In genomic region chr5:171496431-171496830, GRCh38 we compare ENCODE assay signal across 22 cellular contexts.
"Had no signal": no experiment of that assay in that cellular context is flagged by ENCODE, and none has a peak within 500 bp of the region (broad histone marks: within the 10 kb centered on the region; RNA-seq: fewer than 3 reads in every experiment).

No MANE protein-coding gene starts in this region.

- H3K4me1 Mint-ChIP-seq: activated CD4-positive, alpha-beta T cell treated with anti-CD3 and anti-CD28 coated beads for 36 hours; activated CD8-positive, alpha-beta memory T cell treated with anti-CD3 and anti-CD28 coated beads, Interleukin-2, amount 10 ng/mL, durations not matched to agents 7 days and 5 days; activated naive CD4-positive, alpha-beta T cell treated with anti-CD3 and anti-CD28 coated beads, Interleukin-2, amount 50 U/mL, for 24 hours; immature natural killer cell; stimulated activated memory B cell treated with anti-CD40 and anti-IgM and Interleukin-4, amounts not matched to agents 10 μg/mL and 1 μg/mL and 100 μg/mL, for 72 hours; T-helper 17 cell had no signal

- H3K27me3 ChIP-seq: adrenal gland, esophagus muscularis mucosa, right lobe of liver, tibial nerve, uterus had no signal

- H3K4me3 Mint-ChIP-seq: activated CD4-positive, alpha-beta memory T cell treated with anti-CD3 and anti-CD28 coated beads for 36 hours; activated CD4-positive, alpha-beta T cell treated with anti-CD3 and anti-CD28 coated beads for 36 hours; activated CD8-positive, alpha-beta memory T cell treated with anti-CD3 and anti-CD28 coated beads, Interleukin-2, amount 10 ng/mL, durations not matched to agents 7 days and 5 days; activated naive CD4-positive, alpha-beta T cell treated with anti-CD3 and anti-CD28 coated beads, Interleukin-2, amount 50 U/mL, for 24 hours; activated T-cell treated with anti-CD3 and anti-CD28 coated beads, Interleukin-2, amount 50 U/mL, for 4 hours; immature natural killer cell; stimulated activated memory B cell treated with anti-CD40 and anti-IgM and Interleukin-4, amounts not matched to agents 10 μg/mL and 1 μg/mL and 100 μg/mL, for 72 hours; T-helper 17 cell had no signal

- FAIRE-seq: colon had no signal

- H3K36me3 ChIP-seq: adrenal gland, esophagus muscularis mucosa, neutrophil, right lobe of liver, tibial nerve, uterus had no signal

- H3K27ac Mint-ChIP-seq: activated CD4-positive, alpha-beta memory T cell treated with anti-CD3 and anti-CD28 coated beads for 36 hours; activated CD4-positive, alpha-beta T cell treated with anti-CD3 and anti-CD28 coated beads for 36 hours; activated CD8-positive, alpha-beta memory T cell treated with anti-CD3 and anti-CD28 coated beads, Interleukin-2, amount 10 ng/mL, durations not matched to agents 7 days and 5 days; activated naive CD4-positive, alpha-beta T cell treated with anti-CD3 and anti-CD28 coated beads, Interleukin-2, amount 50 U/mL, for 24 hours; immature natural killer cell; stimulated activated memory B cell treated with anti-CD40 and anti-IgM and Interleukin-4, amounts not matched to agents 10 μg/mL and 1 μg/mL and 100 μg/mL, for 72 hours; T-helper 17 cell had no signal

- H3K9me3 Mint-ChIP-seq: activated CD4-positive, alpha-beta memory T cell treated with anti-CD3 and anti-CD28 coated beads for 36 hours; activated naive CD4-positive, alpha-beta T cell treated with anti-CD3 and anti-CD28 coated beads, Interleukin-2, amount 50 U/mL, for 24 hours; activated T-cell treated with anti-CD3 and anti-CD28 coated beads, Interleukin-2, amount 50 U/mL, for 4 hours; stimulated activated memory B cell treated with anti-CD40 and anti-IgM and Interleukin-4, amounts not matched to agents 10 μg/mL and 1 μg/mL and 100 μg/mL, for 72 hours had no signal

- H3K4me3 ChIP-seq: adrenal gland, esophagus muscularis mucosa, lung, right lobe of liver, tibial nerve, uterus had no signal

- H3K27ac ChIP-seq: neutrophil, right lobe of liver had no signal

- DNase-seq: activated CD4-positive, alpha-beta memory T cell treated with anti-CD3 and anti-CD28 coated beads for 36 hours; activated CD4-positive, alpha-beta T cell treated with anti-CD3 and anti-CD28 coated beads for 36 hours; activated CD8-positive, alpha-beta memory T cell treated with anti-CD3 and anti-CD28 coated beads, Interleukin-2, amount 10 ng/mL, durations not matched to agents 7 days and 5 days; activated effector memory CD4-positive, alpha-beta T cell treated with Interleukin-2 at 50 U/mL for 16 hours; activated T-cell treated with anti-CD3 and anti-CD28 coated beads, Interleukin-2, amount 50 U/mL, for 4 hours; adrenal gland; caudate nucleus; effector CD4-positive, alpha-beta T cell; immature natural killer cell; midbrain; posterior cingulate gyrus; right lobe of liver; stimulated activated CD4-positive, alpha-beta T cell treated with anti-CD3 and anti-CD28 coated beads, Interleukin-1b, Interleukin-23, amount 100 ng/mL, for 48 hours; T-helper 17 cell; uterus had no signal

- H3K9me3 ChIP-seq: adrenal gland, esophagus muscularis mucosa, neutrophil, right lobe of liver, tibial nerve, uterus had no signal

- H3K4me1 ChIP-seq: right lobe of liver had no signal

- H3K27me3 Mint-ChIP-seq: activated CD8-positive, alpha-beta memory T cell treated with anti-CD3 and anti-CD28 coated beads, Interleukin-2, amount 10 ng/mL, durations not matched to agents 7 days and 5 days; activated naive CD4-positive, alpha-beta T cell treated with anti-CD3 and anti-CD28 coated beads, Interleukin-2, amount 50 U/mL, for 24 hours had no signal

- ATAC-seq: activated CD4-positive, alpha-beta T cell treated with anti-CD3 and anti-CD28 coated beads for 36 hours; activated CD8-positive, alpha-beta memory T cell treated with anti-CD3 and anti-CD28 coated beads, Interleukin-2, amount 10 ng/mL, durations not matched to agents 7 days and 5 days; activated T-cell treated with anti-CD3 and anti-CD28 coated beads, Interleukin-2, amount 50 U/mL, for 4 hours; stimulated activated memory B cell treated with anti-CD40 and anti-IgM and Interleukin-4, amounts not matched to agents 10 μg/mL and 1 μg/mL and 100 μg/mL, for 72 hours; T-helper 17 cell had no signal

- H3K36me3 Mint-ChIP-seq: activated CD4-positive, alpha-beta memory T cell treated with anti-CD3 and anti-CD28 coated beads for 36 hours; activated CD8-positive, alpha-beta memory T cell treated with anti-CD3 and anti-CD28 coated beads, Interleukin-2, amount 10 ng/mL, durations not matched to agents 7 days and 5 days; activated naive CD4-positive, alpha-beta T cell treated with anti-CD3 and anti-CD28 coated beads, Interleukin-2, amount 50 U/mL, for 24 hours; immature natural killer cell; stimulated activated memory B cell treated with anti-CD40 and anti-IgM and Interleukin-4, amounts not matched to agents 10 μg/mL and 1 μg/mL and 100 μg/mL, for 72 hours had no signal
